8 cellular contexts compared by ENCODE assay signal in the genomic region with DNA sequence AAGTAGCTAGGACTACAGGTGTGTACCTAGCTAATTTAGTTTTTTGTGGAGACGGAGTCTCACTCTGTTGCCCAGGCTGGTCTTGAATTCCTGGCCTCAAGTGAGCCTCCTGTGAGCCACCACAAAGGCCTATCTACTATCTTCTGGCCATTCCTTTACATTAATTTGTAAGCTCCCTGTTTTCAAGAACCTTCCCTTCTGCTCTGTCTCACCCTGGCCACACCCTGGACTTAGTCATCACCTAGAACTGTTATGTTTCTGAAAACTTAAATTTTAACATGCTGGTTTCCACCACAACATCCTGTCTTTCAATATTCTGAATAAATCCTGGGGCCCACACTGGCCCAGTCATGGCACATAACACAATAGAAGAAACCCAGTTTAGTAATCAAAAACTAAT. TPM values are rescaled to one million over a fixed set of nuclear protein-coding genes. Genes with fewer than 3 reads are reported as not detected.
DNase-seq lines count a peak whose midpoint lies in the region; ATAC-seq and TF ChIP-seq lines count a peak whose summit lies in the region.

No MANE protein-coding gene starts in this region.

- BruUV-seq in MCF 10A (replicated peaks; lab: Mats Ljungman, UMichigan) = no TSS peak

- no peak for TF ChIP-seq POLR2A in breast epithelium (IDR thresholded peaks at IDR 0.05)

- H3K36me3 ChIP-seq in breast epithelium (no peaks in the 10 kb centered on the region), MM.1S (replicated peaks; ENCODE audit: insufficient read depth, low read length) (no peaks in the 10 kb centered on the region), neural progenitor cell (no peaks in the 10 kb centered on the region)

- H2AFZ ChIP-seq in MM.1S (ENCODE audit: low read length) (peak overlapping the region; percentile 51), neural progenitor cell (replicated peaks) (no peak overlapping the region)

- H3K4me3 ChIP-seq in breast epithelium (no peak overlapping the region), MM.1S (ENCODE audit: low read length) (no peak overlapping the region), neural progenitor cell (no peak overlapping the region)

- H3K27me3 Mint-ChIP-seq in MCF 10A (ENCODE audit: insufficient read depth, unreplicated experiment) = no peaks in the 10 kb centered on the region
- H3K27me3 Mint-ChIP-seq in activated T-helper 1 cell treated with anti-CD3 and anti-CD28 coated beads, Interleukin-12 subunit alpha, Interleukin-12 subunit beta, Interleukin-2, Interleukin-4 antibody, amounts not matched to agents 30 ng/mL and 10 ng/mL and 1 ng/mL, durations not matched to agents 14 hours and 24 hours and 36 hours (ENCODE audit: insufficient read depth) = no peaks in the 10 kb centered on the region
- H3K27me3 Mint-ChIP-seq in natural killer cell (ENCODE audit: low read depth in 2 of 2) = no peaks in the 10 kb centered on the region
- no peaks in the 10 kb centered on the region; the same call in 1 of the 2 replicates for H3K27me3 Mint-ChIP-seq in WTC11 (ENCODE audit: low read depth)
- peaks cover 8% of the 10 kb centered on the region for H3K27me3 Mint-ChIP-seq in neural progenitor cell (ENCODE audit: insufficient read depth, low read depth)

- H3K9me3 ChIP-seq in breast epithelium = no peaks in the 10 kb centered on the region
- H3K9me3 ChIP-seq in MM.1S (replicated peaks; ENCODE audit: insufficient read depth, low read length) = no peaks in the 10 kb centered on the region
- H3K9me3 ChIP-seq in neural progenitor cell (ENCODE audit: low read depth) = no peaks in the 10 kb centered on the region

- H3F3A ChIP-seq in MM.1S (ENCODE audit: insufficient read depth, low read length) (peaks cover 50% of the 10 kb centered on the region), neural progenitor cell (ENCODE audit: low read depth) (peaks cover 10% of the 10 kb centered on the region)

- H3K4me1 ChIP-seq in breast epithelium = no peaks in the 10 kb centered on the region
- peaks cover 67% of the 10 kb centered on the region for H3K4me1 ChIP-seq in MM.1S (ENCODE audit: low read length)
- H3K4me1 ChIP-seq in neural progenitor cell = no peaks in the 10 kb centered on the region

- H3K36me3 Mint-ChIP-seq in MCF 10A (ENCODE audit: insufficient read depth, unreplicated experiment) (no peaks in the 10 kb centered on the region), natural killer cell (no peaks in the 10 kb centered on the region), WTC11 (no peaks in the 10 kb centered on the region), neural progenitor cell (no peaks in the 10 kb centered on the region)
- peaks cover 8% of the 10 kb centered on the region for H3K36me3 Mint-ChIP-seq in activated T-helper 1 cell treated with anti-CD3 and anti-CD28 coated beads, Interleukin-12 subunit alpha, Interleukin-12 subunit beta, Interleukin-2, Interleukin-4 antibody, amounts not matched to agents 30 ng/mL and 10 ng/mL and 1 ng/mL, durations not matched to agents 14 hours and 24 hours and 36 hours (ENCODE audit: low read depth)

- H3K4me3 Mint-ChIP-seq in MCF 10A (ENCODE audit: unreplicated experiment) (no peak overlapping the region), natural killer cell (peak overlapping the region; percentile 86), WTC11 (no peak overlapping the region), neural progenitor cell (no peak overlapping the region)
- peak overlapping the region; percentile 66 for H3K4me3 Mint-ChIP-seq in activated T-helper 1 cell treated with anti-CD3 and anti-CD28 coated beads, Interleukin-12 subunit alpha, Interleukin-12 subunit beta, Interleukin-2, Interleukin-4 antibody, amounts not matched to agents 30 ng/mL and 10 ng/mL and 1 ng/mL, durations not matched to agents 14 hours and 24 hours and 36 hours

- H3K9me3 Mint-ChIP-seq in MCF 10A (ENCODE audit: unreplicated experiment) = no peaks in the 10 kb centered on the region
- H3K9me3 Mint-ChIP-seq in activated T-helper 1 cell treated with anti-CD3 and anti-CD28 coated beads, Interleukin-12 subunit alpha, Interleukin-12 subunit beta, Interleukin-2, Interleukin-4 antibody, amounts not matched to agents 30 ng/mL and 10 ng/mL and 1 ng/mL, durations not matched to agents 14 hours and 24 hours and 36 hours = no peaks in the 10 kb centered on the region
- H3K9me3 Mint-ChIP-seq in natural killer cell = no peaks in the 10 kb centered on the region
- no peaks in the 10 kb centered on the region for H3K9me3 Mint-ChIP-seq in WTC11
- no peaks in the 10 kb centered on the region for H3K9me3 Mint-ChIP-seq in neural progenitor cell

- intact Hi-C loops in MCF 10A (cut with micrococcal nuclease) (loop anchor here (1.0 kb wide), 1 partner anchor 10 kb away; no protein-coding TSS in a partner anchor), breast epithelium (cut with DNase I; ENCODE audit: low total_unique reads) (no loop called here), natural killer cell (cut with micrococcal nuclease) (no loop called here)
- intact Hi-C loops in activated T-helper 1 cell treated with anti-CD3 and anti-CD28 coated beads, Interleukin-12 subunit alpha, Interleukin-12 subunit beta, Interleukin-2, Interleukin-4 antibody, amounts not matched to agents 30 ng/mL and 10 ng/mL and 1 ng/mL, durations not matched to agents 14 hours and 24 hours and 36 hours (cut with micrococcal nuclease) = loop anchor here (1.0 to 5.0 kb wide), 5 partner anchors 15 to 205 kb away; a partner anchor contains a TSS

- TF ChIP-seq CTCF in MCF 10A (IDR thresholded peaks at IDR 0.05; ENCODE audit: unreplicated experiment) (no peak), breast epithelium (IDR thresholded peaks at IDR 0.05) (no peak), MM.1S (IDR thresholded peaks at IDR 0.05; ENCODE audit: low read length) (no peak), natural killer cell (IDR thresholded peaks at IDR 0.05) (no peak), WTC11 (IDR thresholded peaks at IDR 0.05) (no peak), neural progenitor cell (IDR thresholded peaks at IDR 0.05) (no peak)

- CTCF ChIA-PET in MCF 10A (lab: Yijun Ruan, JAX) (interaction anchor here (0.6 to 5.9 kb wide), 20 partner anchors 7 to 581 kb away, joined by 3 to 115 read pairs (median 4); a partner anchor contains a TSS), WTC11 (lab: Charles Lee) (interaction anchor here (1.1 to 2.5 kb wide), 5 partner anchors 12 to 108 kb away, joined by 3 to 7 read pairs (median 3); a partner anchor contains a TSS)

- H3K27me3 ChIP-seq in breast epithelium = no peaks in the 10 kb centered on the region
- no peaks in the 10 kb centered on the region for H3K27me3 ChIP-seq in MM.1S (replicated peaks; ENCODE audit: insufficient read depth, low read length)
- H3K27me3 ChIP-seq in neural progenitor cell = peaks cover 10% of the 10 kb centered on the region

- no peak overlapping the region for H3K27ac ChIP-seq in breast epithelium
- H3K27ac ChIP-seq in MM.1S (ENCODE audit: low read length) = peak overlapping the region; percentile 89; the same call in 1 of the 2 replicates
- H3K27ac ChIP-seq in neural progenitor cell = no peak overlapping the region

- H4K20me1 ChIP-seq in MM.1S (ENCODE audit: insufficient read depth, low read length) (no peaks in the 10 kb centered on the region), neural progenitor cell (ENCODE audit: low read depth) (no peaks in the 10 kb centered on the region)

- H3K4me2 ChIP-seq in MM.1S (ENCODE audit: low read depth, low read length) (peak overlapping the region; percentile 44), neural progenitor cell (no peak overlapping the region)

- in situ Hi-C loops in G401 (cut with HindIII; ENCODE audit: low sequenced_read_pairs) = no loop called here

- H3K9me2 ChIP-seq in MM.1S (replicated peaks; ENCODE audit: insufficient read depth, low read length) = no peaks in the 10 kb centered on the region

- DNase-seq in MCF 10A (ENCODE audit: unreplicated experiment) (peak; percentile 68), breast epithelium (ENCODE audit: low spot score in 2 of 2) (no peak), MM.1S (peak; percentile 89), natural killer cell (peak; percentile 42), G401 (ENCODE audit: low spot score) (no peak), WTC11 (ENCODE audit: low spot score) (no peak), neural progenitor cell (ENCODE audit: low spot score) (no peak)
- peak; percentile 55 for DNase-seq in activated T-helper 1 cell treated with anti-CD3 and anti-CD28 coated beads, Interleukin-12 subunit alpha, Interleukin-12 subunit beta, Interleukin-2, Interleukin-4 antibody, amounts not matched to agents 30 ng/mL and 10 ng/mL and 1 ng/mL, durations not matched to agents 14 hours and 24 hours and 36 hours (ENCODE audit: low spot score)

- H3K4me1 Mint-ChIP-seq in MCF 10A (ENCODE audit: insufficient read depth, unreplicated experiment) (peaks cover 28% of the 10 kb centered on the region), natural killer cell (peaks cover 80 to 84% of the 10 kb centered on the region in 2 donors), WTC11 (peaks cover 14% of the 10 kb centered on the region), neural progenitor cell (peaks cover 9% of the 10 kb centered on the region)
- H3K4me1 Mint-ChIP-seq in activated T-helper 1 cell treated with anti-CD3 and anti-CD28 coated beads, Interleukin-12 subunit alpha, Interleukin-12 subunit beta, Interleukin-2, Interleukin-4 antibody, amounts not matched to agents 30 ng/mL and 10 ng/mL and 1 ng/mL, durations not matched to agents 14 hours and 24 hours and 36 hours (ENCODE audit: low read depth) = peaks cover 78% of the 10 kb centered on the region

- ATAC-seq in natural killer cell (peak; percentile 48 to 72 (median 49)), WTC11 (no peak)

- peak overlapping the region; percentile 94 for H3K27ac Mint-ChIP-seq in MCF 10A (ENCODE audit: low read depth, unreplicated experiment)
- peak overlapping the region; percentile 92 for H3K27ac Mint-ChIP-seq in activated T-helper 1 cell treated with anti-CD3 and anti-CD28 coated beads, Interleukin-12 subunit alpha, Interleukin-12 subunit beta, Interleukin-2, Interleukin-4 antibody, amounts not matched to agents 30 ng/mL and 10 ng/mL and 1 ng/mL, durations not matched to agents 14 hours and 24 hours and 36 hours
- H3K27ac Mint-ChIP-seq in natural killer cell = peak overlapping the region; percentile 95 to 97
- no peak overlapping the region for H3K27ac Mint-ChIP-seq in WTC11
- H3K27ac Mint-ChIP-seq in neural progenitor cell = no peak overlapping the region

- H3K79me2 ChIP-seq in MM.1S (ENCODE audit: low read length) = peaks cover 2% of the 10 kb centered on the region
- no peaks in the 10 kb centered on the region for H3K79me2 ChIP-seq in neural progenitor cell (ENCODE audit: low read depth)

- H3K9ac ChIP-seq in MM.1S (ENCODE audit: low read length) (peak overlapping the region; percentile 1; the same call in 1 of the 2 replicates), neural progenitor cell (no peak overlapping the region)

- POLR2A ChIA-PET in MCF 10A (lab: Yijun Ruan, JAX) (interaction anchor here (0.6 to 5.3 kb wide), 12 partner anchors 9 to 200 kb away, joined by 3 to 58 read pairs (median 6); a partner anchor contains a TSS), WTC11 (lab: Charles Lee) (no interaction called here)

RNA-seq across cellular contexts. Expression of a gene that starts 4.9 kb away (rescaled TPM):
- 50.0 and 51.7 TPM in 2 replicates for total RNA-seq in MCF 10A (2022)
- total RNA-seq in breast epithelium = 10 to 100 TPM; 23.4 to 41.3 (median 29.4) TPM
- 66.4 and 68.2 TPM in 2 replicates for total RNA-seq in activated T-helper 1 cell treated with anti-CD3 and anti-CD28 coated beads, Interleukin-12 subunit alpha, Interleukin-12 subunit beta, Interleukin-2, Interleukin-4 antibody, amounts not matched to agents 30 ng/mL and 10 ng/mL and 1 ng/mL, durations not matched to agents 14 hours and 24 hours and 36 hours
- 10 to 100 TPM; 58.4 to 62.2 (median 59.4) TPM for total RNA-seq in natural killer cell
- total RNA-seq in G401 (2014; rRNA removed; shearing (Covaris generic)) = 19.4 and 27.9 TPM in 2 replicates
- total RNA-seq in WTC11 (2021) = 40.1 to 44.8 TPM (median 40.7 TPM) in 3 replicates
- 9.5 and 36.5 TPM in 2 replicates for total RNA-seq in neural progenitor cell (ENCODE audit: low replicate concordance)

RNA-seq across cellular contexts. Expression of a gene that starts 16.0 kb away (rescaled TPM):
- total RNA-seq in MCF 10A (2022) = 30.3 and 32.4 TPM in 2 replicates
- 10 to 100 TPM; 19.5 to 26.8 (median 25.2) TPM for total RNA-seq in breast epithelium
- total RNA-seq in activated T-helper 1 cell treated with anti-CD3 and anti-CD28 coated beads, Interleukin-12 subunit alpha, Interleukin-12 subunit beta, Interleukin-2, Interleukin-4 antibody, amounts not matched to agents 30 ng/mL and 10 ng/mL and 1 ng/mL, durations not matched to agents 14 hours and 24 hours and 36 hours = 25.1 and 26.0 TPM in 2 replicates
- total RNA-seq in natural killer cell = 10 to 100 TPM; 45.5 to 66.3 (median 57.4) TPM
- 22.7 and 27.2 TPM in 2 replicates for total RNA-seq in G401 (2014; rRNA removed; shearing (Covaris generic))
- total RNA-seq in WTC11 (2021) = 39.8 to 44.8 TPM (median 43.4 TPM) in 3 replicates
- 18.3 and 42.4 TPM in 2 replicates for total RNA-seq in neural progenitor cell (ENCODE audit: low replicate concordance)

RNA-seq across cellular contexts. Expression of a gene that starts 16.6 kb away (rescaled TPM):
- total RNA-seq in MCF 10A (2022) = not detected in 2 replicates
- 10 to 100 TPM in 2 of 3 donors, 1 to 10 TPM in 1; 4.8 to 85.5 (median 24.6) TPM for total RNA-seq in breast epithelium
- total RNA-seq in activated T-helper 1 cell treated with anti-CD3 and anti-CD28 coated beads, Interleukin-12 subunit alpha, Interleukin-12 subunit beta, Interleukin-2, Interleukin-4 antibody, amounts not matched to agents 30 ng/mL and 10 ng/mL and 1 ng/mL, durations not matched to agents 14 hours and 24 hours and 36 hours = 0.23 and 0.24 TPM in 2 replicates
- total RNA-seq in natural killer cell = under 1 TPM; 0.14 to 0.20 (median 0.14) TPM
- total RNA-seq in G401 (2014; rRNA removed; shearing (Covaris generic)) = 0.43 and 0.95 TPM in 2 replicates
- total RNA-seq in WTC11 (2021) = 9.1 to 11.2 TPM (median 10.0 TPM) in 3 replicates
- 1.3 and 5.4 TPM in 2 replicates for total RNA-seq in neural progenitor cell (ENCODE audit: low replicate concordance)

RNA-seq across cellular contexts. Expression of a gene that starts 20.0 kb away (rescaled TPM):
- total RNA-seq in MCF 10A (2022) (139 and 149 TPM in 2 replicates), breast epithelium (100 to 1,000 TPM; 102 to 129 (median 116) TPM), natural killer cell (10 to 100 TPM; 74.7 to 88.8 (median 84.7) TPM), WTC11 (2021) (105 to 108 TPM (median 105 TPM) in 3 replicates), neural progenitor cell (ENCODE audit: low replicate concordance) (105 and 107 TPM in 2 replicates)
- total RNA-seq in activated T-helper 1 cell treated with anti-CD3 and anti-CD28 coated beads, Interleukin-12 subunit alpha, Interleukin-12 subunit beta, Interleukin-2, Interleukin-4 antibody, amounts not matched to agents 30 ng/mL and 10 ng/mL and 1 ng/mL, durations not matched to agents 14 hours and 24 hours and 36 hours = 72.9 and 84.1 TPM in 2 replicates
- total RNA-seq in G401 (2014; rRNA removed; shearing (Covaris generic)) = 215 and 238 TPM in 2 replicates

RNA-seq across cellular contexts. Expression of a gene that starts 22.9 kb away (rescaled TPM):
- total RNA-seq in MCF 10A (2022) (33.8 and 36.6 TPM in 2 replicates), breast epithelium (10 to 100 TPM; 11.7 to 26.9 (median 24.9) TPM), natural killer cell (10 to 100 TPM; 31.6 to 40.3 (median 35.3) TPM), WTC11 (2021) (30.7 to 31.1 TPM (median 30.8 TPM) in 3 replicates), neural progenitor cell (ENCODE audit: low replicate concordance) (6.7 and 19.0 TPM in 2 replicates)
- 32.9 and 38.2 TPM in 2 replicates for total RNA-seq in activated T-helper 1 cell treated with anti-CD3 and anti-CD28 coated beads, Interleukin-12 subunit alpha, Interleukin-12 subunit beta, Interleukin-2, Interleukin-4 antibody, amounts not matched to agents 30 ng/mL and 10 ng/mL and 1 ng/mL, durations not matched to agents 14 hours and 24 hours and 36 hours
- 3.3 and 8.3 TPM in 2 replicates for total RNA-seq in G401 (2014; rRNA removed; shearing (Covaris generic))

Comparison
In these comparisons a context has a peak if more than half of its experiments do, and no peak if none do; other contexts are left out.
1. DNase-seq: peak in MCF 10A (single experiment), MM.1S (single experiment), activated T-helper 1 cell treated with anti-CD3 and anti-CD28 coated beads, Interleukin-12 subunit alpha, Interleukin-12 subunit beta, Interleukin-2, Interleukin-4 antibody, amounts not matched to agents 30 ng/mL and 10 ng/mL and 1 ng/mL, durations not matched to agents 14 hours and 24 hours and 36 hours (single experiment) and natural killer cell (single experiment); none in breast epithelium (0 of 2), G401 (single experiment), WTC11 (single experiment) and neural progenitor cell (single experiment).
2. intact Hi-C loops: an anchor here in MCF 10A (1.0 kb wide) and activated T-helper 1 cell treated with anti-CD3 and anti-CD28 coated beads, Interleukin-12 subunit alpha, Interleukin-12 subunit beta, Interleukin-2, Interleukin-4 antibody, amounts not matched to agents 30 ng/mL and 10 ng/mL and 1 ng/mL, durations not matched to agents 14 hours and 24 hours and 36 hours (1.0 to 5.0 kb wide); none called in breast epithelium and natural killer cell.
3. H3K27ac Mint-ChIP-seq: peak in MCF 10A (single experiment), activated T-helper 1 cell treated with anti-CD3 and anti-CD28 coated beads, Interleukin-12 subunit alpha, Interleukin-12 subunit beta, Interleukin-2, Interleukin-4 antibody, amounts not matched to agents 30 ng/mL and 10 ng/mL and 1 ng/mL, durations not matched to agents 14 hours and 24 hours and 36 hours (single experiment) and natural killer cell (2 of 2); none in WTC11 (single experiment) and neural progenitor cell (single experiment).
4. H3K4me3 Mint-ChIP-seq: peak in activated T-helper 1 cell treated with anti-CD3 and anti-CD28 coated beads, Interleukin-12 subunit alpha, Interleukin-12 subunit beta, Interleukin-2, Interleukin-4 antibody, amounts not matched to agents 30 ng/mL and 10 ng/mL and 1 ng/mL, durations not matched to agents 14 hours and 24 hours and 36 hours (single experiment) and natural killer cell (single experiment); none in MCF 10A (single experiment), WTC11 (single experiment) and neural progenitor cell (single experiment).